In genomic region chr13:40978109-40978508, GRCh38 we compare ENCODE assay signal across 8 cellular contexts. TPM values are rescaled to one million over a fixed set of nuclear protein-coding genes. Genes with fewer than 3 reads are reported as not detected.
DNase-seq lines count a peak whose midpoint lies in the region; ATAC-seq and TF ChIP-seq lines count a peak whose summit lies in the region.
"Not testable (repeated sequence)": the region's sequence is repeated elsewhere in the genome, so short reads cannot be mapped to it uniquely, and the experiment has no call there.

No MANE protein-coding gene starts in this region.

- intact Hi-C loops in dendritic cell treated with granulocyte-macrophage colony-stimulating factor and Interleukin-4, amounts not matched to agents 40 ng/mL and 50 ng/mL, for 4 days (cut with micrococcal nuclease): not testable (repeated sequence)

- peak overlapping the region; percentile 94 for H3K27ac ChIP-seq in CD4-positive, CD25-positive, alpha-beta regulatory T cell (ENCODE audit: insufficient read depth, low read length, poor library complexity, severe bottlenecking)
- H3K27ac ChIP-seq in HL-60 (replicated peaks) (peak overlapping the region; percentile 76), urinary bladder (ENCODE audit: low read depth) (peak overlapping the region; percentile 67)

- H3K27me3 Mint-ChIP-seq in CD4-positive, CD25-positive, alpha-beta regulatory T cell; T-helper 2 cell treated with Interferon-gamma antibody and Interleukin-4, amounts not matched to agents 5 μg/mL and 100 μg/mL, for 36 hours (ENCODE audit: low read depth); activated CD8-positive, alpha-beta memory T cell treated with anti-CD3 and anti-CD28 coated beads, Interleukin-2, amount 10 ng/mL, durations not matched to agents 7 days and 5 days; activated naive CD4-positive, alpha-beta T cell treated with anti-CD3 and anti-CD28 coated beads, Interleukin-2, amount 10 ng/mL, durations not matched to agents 7 days and 5 days; dendritic cell treated with granulocyte-macrophage colony-stimulating factor and Interleukin-4, amounts not matched to agents 40 ng/mL and 50 ng/mL, for 4 days; natural killer cell treated with Interleukin-12 subunit alpha and Interleukin-12 subunit beta and Interleukin-15 and Interleukin-18, amount 100 ng/mL, for 72 hours: not testable (repeated sequence)

- ATAC-seq in CD4-positive, CD25-positive, alpha-beta regulatory T cell (ENCODE audit: low read depth in 2 of 2); activated CD8-positive, alpha-beta memory T cell treated with anti-CD3 and anti-CD28 coated beads, Interleukin-2, amount 10 ng/mL, durations not matched to agents 7 days and 5 days; natural killer cell treated with Interleukin-12 subunit alpha and Interleukin-12 subunit beta and Interleukin-15 and Interleukin-18, amount 100 ng/mL, for 72 hours: not testable (repeated sequence)

- H3K4me1 ChIP-seq in CD4-positive, CD25-positive, alpha-beta regulatory T cell (ENCODE audit: control insufficient read depth, insufficient read depth, low read length, poor library complexity, severe bottlenecking): peaks cover 58% of the 10 kb centered on the region
- not testable (repeated sequence) for H3K4me1 ChIP-seq in urinary bladder (ENCODE audit: insufficient read depth)

- not testable (repeated sequence) for H3K27me3 ChIP-seq in CD4-positive, CD25-positive, alpha-beta regulatory T cell (ENCODE audit: control insufficient read depth, insufficient read depth, low read length); HL-60 (ENCODE audit: insufficient read depth, poor library complexity, severe bottlenecking)

- H3K36me3 ChIP-seq in CD4-positive, CD25-positive, alpha-beta regulatory T cell (ENCODE audit: control insufficient read depth, insufficient read depth, low read length); urinary bladder (ENCODE audit: insufficient read depth): not testable (repeated sequence)

- CTCF ChIA-PET in activated CD8-positive, alpha-beta memory T cell treated with anti-CD3 and anti-CD28 coated beads, Interleukin-2, amount 10 ng/mL, durations not matched to agents 7 days and 5 days (lab: Charles Lee): interaction anchor here (0.6 to 2.9 kb wide), 5 partner anchors 34 to 56 kb away, joined by 3 to 10 read pairs (median 3); no protein-coding TSS in a partner anchor
- CTCF ChIA-PET in activated naive CD4-positive, alpha-beta T cell treated with anti-CD3 and anti-CD28 coated beads, Interleukin-2, amount 10 ng/mL, durations not matched to agents 7 days and 5 days (lab: Charles Lee): interaction anchor here (1.2 to 1.8 kb wide), 2 partner anchors 41 to 77 kb away, joined by 4 to 10 read pairs; partner anchors contain the start of gene ELF1

- not testable (repeated sequence) for H3K9me3 ChIP-seq in CD4-positive, CD25-positive, alpha-beta regulatory T cell (ENCODE audit: control insufficient read depth in 2 of 2, low read length in 2 of 2)

- H3K4me3 ChIP-seq in CD4-positive, CD25-positive, alpha-beta regulatory T cell (ENCODE audit: low read depth, low read length): peak overlapping the region; percentile 100
- peak overlapping the region; percentile 53 for H3K4me3 ChIP-seq in HL-60 (replicated peaks; ENCODE audit: insufficient read depth, low read length)
- not testable (repeated sequence) for H3K4me3 ChIP-seq in urinary bladder (ENCODE audit: low read depth, low read length)

- 86% methylated on average over 6 of the region's 6 CpGs for WGBS in urinary bladder

- peak overlapping the region; percentile 91 to 97 (median 94) for H3K4me3 Mint-ChIP-seq in CD4-positive, CD25-positive, alpha-beta regulatory T cell
- peak overlapping the region; percentile 89 for H3K4me3 Mint-ChIP-seq in T-helper 2 cell treated with Interferon-gamma antibody and Interleukin-4, amounts not matched to agents 5 μg/mL and 100 μg/mL, for 36 hours
- peak overlapping the region; percentile 96 for H3K4me3 Mint-ChIP-seq in activated CD8-positive, alpha-beta memory T cell treated with anti-CD3 and anti-CD28 coated beads, Interleukin-2, amount 10 ng/mL, durations not matched to agents 7 days and 5 days
- peak overlapping the region; percentile 78 for H3K4me3 Mint-ChIP-seq in activated naive CD4-positive, alpha-beta T cell treated with anti-CD3 and anti-CD28 coated beads, Interleukin-2, amount 10 ng/mL, durations not matched to agents 7 days and 5 days
- H3K4me3 Mint-ChIP-seq in dendritic cell treated with granulocyte-macrophage colony-stimulating factor and Interleukin-4, amounts not matched to agents 40 ng/mL and 50 ng/mL, for 4 days: peak overlapping the region; percentile 13
- H3K4me3 Mint-ChIP-seq in natural killer cell treated with Interleukin-12 subunit alpha and Interleukin-12 subunit beta and Interleukin-15 and Interleukin-18, amount 100 ng/mL, for 72 hours: peak overlapping the region; percentile 95

- peaks cover 53 to 68% (median 59%) of the 10 kb centered on the region in 4 donors for H3K4me1 Mint-ChIP-seq in CD4-positive, CD25-positive, alpha-beta regulatory T cell
- peaks cover 70% of the 10 kb centered on the region for H3K4me1 Mint-ChIP-seq in T-helper 2 cell treated with Interferon-gamma antibody and Interleukin-4, amounts not matched to agents 5 μg/mL and 100 μg/mL, for 36 hours (ENCODE audit: low read depth)
- peaks cover 60% of the 10 kb centered on the region for H3K4me1 Mint-ChIP-seq in activated CD8-positive, alpha-beta memory T cell treated with anti-CD3 and anti-CD28 coated beads, Interleukin-2, amount 10 ng/mL, durations not matched to agents 7 days and 5 days
- peaks cover 71% of the 10 kb centered on the region for H3K4me1 Mint-ChIP-seq in activated naive CD4-positive, alpha-beta T cell treated with anti-CD3 and anti-CD28 coated beads, Interleukin-2, amount 10 ng/mL, durations not matched to agents 7 days and 5 days
- H3K4me1 Mint-ChIP-seq in dendritic cell treated with granulocyte-macrophage colony-stimulating factor and Interleukin-4, amounts not matched to agents 40 ng/mL and 50 ng/mL, for 4 days (ENCODE audit: low read depth): peaks cover 64% of the 10 kb centered on the region
- H3K4me1 Mint-ChIP-seq in natural killer cell treated with Interleukin-12 subunit alpha and Interleukin-12 subunit beta and Interleukin-15 and Interleukin-18, amount 100 ng/mL, for 72 hours (ENCODE audit: low read depth in 2 of 2): peaks cover 58 to 85% of the 10 kb centered on the region in 2 donors

- TF ChIP-seq CTCF in HL-60 (IDR thresholded peaks at IDR 0.05; ENCODE audit: insufficient read depth, low read length): not testable (repeated sequence)

- not testable (repeated sequence) for H3K9me3 Mint-ChIP-seq in CD4-positive, CD25-positive, alpha-beta regulatory T cell; T-helper 2 cell treated with Interferon-gamma antibody and Interleukin-4, amounts not matched to agents 5 μg/mL and 100 μg/mL, for 36 hours; activated CD8-positive, alpha-beta memory T cell treated with anti-CD3 and anti-CD28 coated beads, Interleukin-2, amount 10 ng/mL, durations not matched to agents 7 days and 5 days (ENCODE audit: low read depth); activated naive CD4-positive, alpha-beta T cell treated with anti-CD3 and anti-CD28 coated beads, Interleukin-2, amount 10 ng/mL, durations not matched to agents 7 days and 5 days; dendritic cell treated with granulocyte-macrophage colony-stimulating factor and Interleukin-4, amounts not matched to agents 40 ng/mL and 50 ng/mL, for 4 days; natural killer cell treated with Interleukin-12 subunit alpha and Interleukin-12 subunit beta and Interleukin-15 and Interleukin-18, amount 100 ng/mL, for 72 hours

- peak overlapping the region; percentile 79 to 96 (median 91) for H3K27ac Mint-ChIP-seq in CD4-positive, CD25-positive, alpha-beta regulatory T cell
- H3K27ac Mint-ChIP-seq in T-helper 2 cell treated with Interferon-gamma antibody and Interleukin-4, amounts not matched to agents 5 μg/mL and 100 μg/mL, for 36 hours: peak overlapping the region; percentile 74
- peak overlapping the region; percentile 85 for H3K27ac Mint-ChIP-seq in activated CD8-positive, alpha-beta memory T cell treated with anti-CD3 and anti-CD28 coated beads, Interleukin-2, amount 10 ng/mL, durations not matched to agents 7 days and 5 days
- peak overlapping the region; percentile 87 for H3K27ac Mint-ChIP-seq in activated naive CD4-positive, alpha-beta T cell treated with anti-CD3 and anti-CD28 coated beads, Interleukin-2, amount 10 ng/mL, durations not matched to agents 7 days and 5 days
- H3K27ac Mint-ChIP-seq in dendritic cell treated with granulocyte-macrophage colony-stimulating factor and Interleukin-4, amounts not matched to agents 40 ng/mL and 50 ng/mL, for 4 days: peak overlapping the region; percentile 69
- peak overlapping the region; percentile 95 to 100 for H3K27ac Mint-ChIP-seq in natural killer cell treated with Interleukin-12 subunit alpha and Interleukin-12 subunit beta and Interleukin-15 and Interleukin-18, amount 100 ng/mL, for 72 hours

- DNase-seq in CD4-positive, CD25-positive, alpha-beta regulatory T cell; HL-60 (ENCODE audit: low read depth in 1 of 2, low spot score in 1 of 2); T-helper 2 cell treated with Interferon-gamma antibody and Interleukin-4, amounts not matched to agents 5 μg/mL and 100 μg/mL, for 36 hours (ENCODE audit: low spot score); activated CD8-positive, alpha-beta memory T cell treated with anti-CD3 and anti-CD28 coated beads, Interleukin-2, amount 10 ng/mL, durations not matched to agents 7 days and 5 days; activated naive CD4-positive, alpha-beta T cell treated with anti-CD3 and anti-CD28 coated beads, Interleukin-2, amount 10 ng/mL, durations not matched to agents 7 days and 5 days; natural killer cell treated with Interleukin-12 subunit alpha and Interleukin-12 subunit beta and Interleukin-15 and Interleukin-18, amount 100 ng/mL, for 72 hours (ENCODE audit: low spot score): not testable (repeated sequence)

- H3K36me3 Mint-ChIP-seq in CD4-positive, CD25-positive, alpha-beta regulatory T cell: peaks cover 26% of the 10 kb centered on the region
- peaks cover 61% of the 10 kb centered on the region for H3K36me3 Mint-ChIP-seq in T-helper 2 cell treated with Interferon-gamma antibody and Interleukin-4, amounts not matched to agents 5 μg/mL and 100 μg/mL, for 36 hours (ENCODE audit: low read depth)
- H3K36me3 Mint-ChIP-seq in activated CD8-positive, alpha-beta memory T cell treated with anti-CD3 and anti-CD28 coated beads, Interleukin-2, amount 10 ng/mL, durations not matched to agents 7 days and 5 days: peaks cover 58% of the 10 kb centered on the region
- H3K36me3 Mint-ChIP-seq in activated naive CD4-positive, alpha-beta T cell treated with anti-CD3 and anti-CD28 coated beads, Interleukin-2, amount 10 ng/mL, durations not matched to agents 7 days and 5 days: peaks cover 54% of the 10 kb centered on the region
- H3K36me3 Mint-ChIP-seq in dendritic cell treated with granulocyte-macrophage colony-stimulating factor and Interleukin-4, amounts not matched to agents 40 ng/mL and 50 ng/mL, for 4 days (ENCODE audit: low read depth): peaks cover 44% of the 10 kb centered on the region
- H3K36me3 Mint-ChIP-seq in natural killer cell treated with Interleukin-12 subunit alpha and Interleukin-12 subunit beta and Interleukin-15 and Interleukin-18, amount 100 ng/mL, for 72 hours: peaks cover 17% of the 10 kb centered on the region

RNA-seq across cellular contexts. Expression of gene ELF1, which starts 41.0 kb away (rescaled TPM):
- 285 TPM for total RNA-seq in CD4-positive, CD25-positive, alpha-beta regulatory T cell
- 100 to 1,000 TPM; 122 to 178 (median 141) TPM for polyA plus RNA-seq in CD4-positive, CD25-positive, alpha-beta regulatory T cell
- total RNA-seq in activated CD8-positive, alpha-beta memory T cell treated with anti-CD3 and anti-CD28 coated beads, Interleukin-2, amount 10 ng/mL, durations not matched to agents 7 days and 5 days: 100 to 1,000 TPM; 120 to 143 TPM
- total RNA-seq in natural killer cell treated with Interleukin-12 subunit alpha and Interleukin-12 subunit beta and Interleukin-15 and Interleukin-18, amount 100 ng/mL, for 72 hours: 10 to 100 TPM; 61.8 to 86.1 TPM
- total RNA-seq in urinary bladder: 83.9 TPM
- polyA plus RNA-seq in urinary bladder: 57.4 TPM

Comparison
In these comparisons a context has a peak if more than half of its experiments do, and no peak if none do; other contexts are left out.
1. H3K4me3 Mint-ChIP-seq: peak in every context shown above with its lines; median percentile 96 in activated CD8-positive, alpha-beta memory T cell treated with anti-CD3 and anti-CD28 coated beads, Interleukin-2, amount 10 ng/mL, durations not matched to agents 7 days and 5 days; 95 in natural killer cell treated with Interleukin-12 subunit alpha and Interleukin-12 subunit beta and Interleukin-15 and Interleukin-18, amount 100 ng/mL, for 72 hours; 94 in CD4-positive, CD25-positive, alpha-beta regulatory T cell; 89 in T-helper 2 cell treated with Interferon-gamma antibody and Interleukin-4, amounts not matched to agents 5 μg/mL and 100 μg/mL, for 36 hours; 78 in activated naive CD4-positive, alpha-beta T cell treated with anti-CD3 and anti-CD28 coated beads, Interleukin-2, amount 10 ng/mL, durations not matched to agents 7 days and 5 days; 13 in dendritic cell treated with granulocyte-macrophage colony-stimulating factor and Interleukin-4, amounts not matched to agents 40 ng/mL and 50 ng/mL, for 4 days.